14 cellular contexts compared by ENCODE assay signal in genomic region chr20:57335392-57335791, GRCh38. TPM values are rescaled to one million over a fixed set of nuclear protein-coding genes. Genes with fewer than 3 reads are reported as not detected.
DNase-seq lines count a peak whose midpoint lies in the region; ATAC-seq, FAIRE-seq and TF ChIP-seq lines count a peak whose summit lies in the region.
"Had no signal": no experiment of that assay in that cellular context is flagged by ENCODE, and none has a peak within 500 bp of the region (broad histone marks: within the 10 kb centered on the region; RNA-seq: fewer than 3 reads in every experiment).

No MANE protein-coding gene starts in this region.

- H3K4me3 ChIP-seq in Loucy (ENCODE audit: low read length, poor library complexity, severe bottlenecking) (no peak overlapping the region), astrocyte (ENCODE audit: insufficient read depth, low read depth, low read length) (no peak overlapping the region)
- H3K4me3 ChIP-seq: coronary artery had no signal

- no peaks in the 10 kb centered on the region for H3K4me1 Mint-ChIP-seq in astrocyte (ENCODE audit: low read depth, unreplicated experiment)
- H3K4me1 Mint-ChIP-seq in nephron, result no peaks in the 10 kb centered on the region

- H3K4me2 ChIP-seq in Loucy (ENCODE audit: low read depth, low read length, poor library complexity, severe bottlenecking) (no peak overlapping the region), astrocyte (ENCODE audit: low read length) (no peak overlapping the region)

- H3K27me3 Mint-ChIP-seq in astrocyte (ENCODE audit: low read depth, unreplicated experiment) (peaks cover 19% of the 10 kb centered on the region), nephron (ENCODE audit: low read depth) (peaks cover 14% of the 10 kb centered on the region)

- H3K4me1 ChIP-seq in Loucy (ENCODE audit: insufficient read depth, low read length, poor library complexity, severe bottlenecking), result no peaks in the 10 kb centered on the region
- no peaks in the 10 kb centered on the region for H3K4me1 ChIP-seq in astrocyte (ENCODE audit: insufficient read depth, low read length)

- H3K36me3 ChIP-seq in Loucy (ENCODE audit: insufficient read depth, low read length), result no peaks in the 10 kb centered on the region
- H3K36me3 ChIP-seq in astrocyte (ENCODE audit: insufficient read depth, low read length), result no peaks in the 10 kb centered on the region

- no peaks in the 10 kb centered on the region for H3K9me3 ChIP-seq in Loucy (ENCODE audit: insufficient read depth, low read depth, low read length)
- no peaks in the 10 kb centered on the region for H3K9me3 ChIP-seq in astrocyte (ENCODE audit: insufficient read depth, low read depth, low read length)

- no peak overlapping the region for H2AFZ ChIP-seq in Loucy (ENCODE audit: low read length)
- H2AFZ ChIP-seq in astrocyte (ENCODE audit: low read depth, low read length), result no peak overlapping the region

- H3K36me3 Mint-ChIP-seq in astrocyte (ENCODE audit: low read depth, unreplicated experiment) (no peaks in the 10 kb centered on the region), nephron (ENCODE audit: low read depth) (no peaks in the 10 kb centered on the region)
- H3K36me3 Mint-ChIP-seq: activated naive CD8-positive, alpha-beta T cell had no signal

- ATAC-seq in GM21529 (IDR thresholded peaks at IDR 0.05; ENCODE audit: unreplicated experiment) (no peak), GM21825 (IDR thresholded peaks at IDR 0.05; ENCODE audit: unreplicated experiment) (no peak)
- ATAC-seq: right cardiac atrium had no signal

- H3K79me2 ChIP-seq in Loucy (ENCODE audit: insufficient read depth, low read length) (no peaks in the 10 kb centered on the region), astrocyte (ENCODE audit: insufficient read depth, low read length) (no peaks in the 10 kb centered on the region)

- no peak overlapping the region for H3K27ac Mint-ChIP-seq in astrocyte (ENCODE audit: unreplicated experiment)
- H3K27ac Mint-ChIP-seq in nephron, result no peak overlapping the region
- H3K27ac Mint-ChIP-seq: activated naive CD8-positive, alpha-beta T cell had no signal

- no peaks in the 10 kb centered on the region for H3K9me2 ChIP-seq in Loucy (replicated peaks; ENCODE audit: low read depth, low read length)

- H3K4me3 Mint-ChIP-seq in astrocyte (ENCODE audit: unreplicated experiment), result no peak overlapping the region
- no peak overlapping the region for H3K4me3 Mint-ChIP-seq in nephron
- H3K4me3 Mint-ChIP-seq: activated naive CD8-positive, alpha-beta T cell had no signal

- H3K27ac ChIP-seq in astrocyte (ENCODE audit: low read depth, low read length), result no peak overlapping the region
- H3K27ac ChIP-seq: coronary artery had no signal

- H3F3A ChIP-seq in Loucy (ENCODE audit: low read depth), result no peaks in the 10 kb centered on the region

- DNase-seq in D721Med (ENCODE audit: insufficient read length, low spot score) (no peak), astrocyte (ENCODE audit: low read depth) (peak; percentile 6)
- no peak for DNase-seq in activated CD4-positive, alpha-beta T cell treated with anti-CD3 and anti-CD28 coated beads for 48 hours
- DNase-seq: NCI-H187 treated with DMSO at 0.1 percent for 48 hours, right cardiac atrium had no signal

- TF ChIP-seq CTCF in D721Med (IDR thresholded peaks at IDR 0.05; ENCODE audit: insufficient read depth, missing control alignments) (peak; percentile 35), Loucy (conservative IDR thresholded peaks at IDR 0.05; ENCODE audit: low read length) (peak; percentile 49), astrocyte (IDR thresholded peaks at IDR 0.05; ENCODE audit: insufficient read depth, low read depth, low read length) (no peak), nephron (IDR thresholded peaks at IDR 0.05; ENCODE audit: unreplicated experiment in 3 of 3) (peak in 2 of 3 experiments; percentile 31 to 49)

- H3K9ac ChIP-seq in Loucy (ENCODE audit: low read depth, low read length, poor library complexity, severe bottlenecking) (no peak overlapping the region), astrocyte (ENCODE audit: low read length) (no peak overlapping the region)

- H3K27me3 ChIP-seq in Loucy (ENCODE audit: insufficient read depth, low read length, poor library complexity, severe bottlenecking) (no peaks in the 10 kb centered on the region), astrocyte (ENCODE audit: insufficient read depth, low read length) (peaks cover 26% of the 10 kb centered on the region)

- FAIRE-seq in D721Med (lab: Jason Lieb, UNC) (no peak), astrocyte (lab: Jason Lieb, UNC) (no peak)
- FAIRE-seq: GM12892, islet of Langerhans had no signal

- H4K20me1 ChIP-seq in Loucy (ENCODE audit: insufficient read depth, low read length, poor library complexity, severe bottlenecking) (no peaks in the 10 kb centered on the region), astrocyte (ENCODE audit: insufficient read depth, low read length) (no peaks in the 10 kb centered on the region)

- no peaks in the 10 kb centered on the region for H3K9me3 Mint-ChIP-seq in astrocyte (ENCODE audit: unreplicated experiment)
- H3K9me3 Mint-ChIP-seq in nephron, result no peaks in the 10 kb centered on the region

RNA-seq across cellular contexts. Expression of gene SPO11, which starts 5.8 kb away (rescaled TPM):
- not detected in 2 replicates for total RNA-seq in astrocyte
- total RNA-seq: fibroblast of villous mesenchyme, right cardiac atrium had no signal

RNA-seq across cellular contexts. Expression of gene RAE1, which starts 15.7 kb away (rescaled TPM):
- 29.2 and 31.1 TPM in 2 replicates for total RNA-seq in astrocyte

RNA-seq across cellular contexts. Expression of gene RBM38, which starts 55.8 kb away (rescaled TPM):
- total RNA-seq in astrocyte, result 33.8 and 43.5 TPM in 2 replicates
